In genomic region chr1:197731449-197731848, GRCh38 we compare ENCODE assay signal across 26 cellular contexts.
"Had no signal": no experiment of that assay in that cellular context is flagged by ENCODE, and none has a peak within 500 bp of the region (broad histone marks: within the 10 kb centered on the region; RNA-seq: fewer than 3 reads in every experiment).

No MANE protein-coding gene starts in this region.

- H3K27ac ChIP-seq: epithelial cell of prostate, left lung, lower lobe of right lung, pancreas, prostate gland, sigmoid colon, thoracic aorta, upper lobe of left lung, vagina, VCaP had no signal

- H3K27me3 ChIP-seq: left lung, pancreas, sigmoid colon, upper lobe of left lung, vagina had no signal

- H3K36me3 ChIP-seq: left lung, lower lobe of right lung, pancreas, prostate gland, sigmoid colon, thoracic aorta, upper lobe of left lung, vagina had no signal

- H3K9me3 ChIP-seq: lower lobe of right lung, pancreas, prostate gland, thoracic aorta, upper lobe of left lung, vagina had no signal

- ATAC-seq: activated CD4-positive, CD25-positive, alpha-beta regulatory T cell treated with anti-CD3 and anti-CD28 coated beads, Interleukin-2, amount 50 U/mL, for 24 hours; left lung; lower lobe of right lung; naive thymus-derived CD8-positive, alpha-beta T cell; pancreas; stimulated activated effector memory CD8-positive, alpha-beta T cell treated with anti-CD3 and anti-CD28 coated beads, Interleukin-12 subunit alpha, Interleukin-12 subunit beta, amount 100 ng/mL, for 72 hours had no signal

- DNase-seq: activated CD4-positive, alpha-beta T cell treated with anti-CD3 and anti-CD28 coated beads for 48 hours; activated CD4-positive, alpha-beta T cell treated with anti-CD3 and anti-CD28 coated beads, Interleukin-2, amount 50 U/mL, for 48 hours; activated CD8-positive, alpha-beta memory T cell treated with anti-CD3 and anti-CD28 coated beads, Interleukin-2, amount 50 U/mL, for 4 hours; activated gamma-delta T cell treated with Interleukin-2 at 50 U/mL for 16 hours; activated naive CD4-positive, alpha-beta T cell treated with anti-CD3 and anti-CD28 coated beads, Interleukin-2, amount 50 U/mL, for 16 hours; activated T-cell treated with anti-CD3 and anti-CD28 coated beads, Interleukin-2, amount 50 U/mL, for 24 hours; amygdala; effector CD4-positive, alpha-beta T cell; left lung; lower lobe of right lung; mesenchymal stem cell; naive thymus-derived CD8-positive, alpha-beta T cell; nucleus accumbens; pancreas; retina; sigmoid colon; small intestine; stimulated activated CD4-positive, alpha-beta T cell treated with anti-CD3 and anti-CD28 coated beads, Interleukin-4, amount 100 ng/mL, for 24 hours; upper lobe of left lung had no signal

- H3K4me1 ChIP-seq: lower lobe of right lung, pancreas, prostate gland, sigmoid colon, vagina had no signal

- H3K4me3 ChIP-seq: left lung, lower lobe of right lung, pancreas, prostate gland, sigmoid colon, thoracic aorta, upper lobe of left lung, vagina had no signal
